Comparison of ENCODE assay signal across 1 cellular context in the genomic region with DNA sequence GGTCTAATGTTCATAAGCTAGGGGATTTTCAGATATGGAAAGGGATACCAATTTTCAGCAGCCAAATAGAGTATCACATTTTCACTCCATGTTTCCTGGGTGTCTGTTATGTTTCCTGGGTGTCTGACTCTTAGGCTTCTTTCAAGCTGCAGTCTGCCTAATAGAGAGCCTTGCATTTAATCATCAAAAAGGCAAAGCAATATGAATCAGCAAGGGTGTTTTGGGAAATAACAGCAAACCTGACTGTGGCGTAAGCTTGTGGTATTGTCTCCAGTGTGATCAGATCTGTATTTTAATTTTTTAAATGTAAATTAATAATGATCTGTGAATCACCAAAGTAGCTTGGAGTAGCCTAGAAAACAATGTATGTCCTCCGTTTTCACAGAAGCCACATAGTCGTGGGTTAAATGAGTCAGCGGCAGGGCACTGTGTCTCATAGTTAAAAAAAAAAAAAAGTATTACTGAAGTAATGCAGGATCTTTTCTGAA.
TF ChIP-seq lines count a peak whose summit lies in the region.

No MANE protein-coding gene starts in this region.

TF ChIP-seq in HepG2, 621 proteins besides CTCF, POLR2A, EP300 and RAD21 (continued from another document):
- TF ChIP-seq, protein P1, sequence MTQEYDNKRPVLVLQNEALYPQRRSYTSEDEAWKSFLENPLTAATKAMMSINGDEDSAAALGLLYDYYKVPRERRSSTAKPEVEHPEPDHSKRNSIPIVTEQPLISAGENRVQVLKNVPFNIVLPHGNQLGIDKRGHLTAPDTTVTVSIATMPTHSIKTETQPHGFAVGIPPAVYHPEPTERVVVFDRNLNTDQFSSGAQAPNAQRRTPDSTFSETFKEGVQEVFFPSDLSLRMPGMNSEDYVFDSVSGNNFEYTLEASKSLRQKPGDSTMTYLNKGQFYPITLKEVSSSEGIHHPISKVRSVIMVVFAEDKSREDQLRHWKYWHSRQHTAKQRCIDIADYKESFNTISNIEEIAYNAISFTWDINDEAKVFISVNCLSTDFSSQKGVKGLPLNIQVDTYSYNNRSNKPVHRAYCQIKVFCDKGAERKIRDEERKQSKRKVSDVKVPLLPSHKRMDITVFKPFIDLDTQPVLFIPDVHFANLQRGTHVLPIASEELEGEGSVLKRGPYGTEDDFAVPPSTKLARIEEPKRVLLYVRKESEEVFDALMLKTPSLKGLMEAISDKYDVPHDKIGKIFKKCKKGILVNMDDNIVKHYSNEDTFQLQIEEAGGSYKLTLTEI (CRISPR knock-in tag; conservative IDR thresholded peaks at IDR 0.05), result no peak
TF ChIP-seq in HepG2: peak in this region for 0.
